In genomic region chr16:81818514-81819304, GRCh38 we compare ENCODE assay signal across 16 cellular contexts. TPM values are rescaled to one million over a fixed set of nuclear protein-coding genes. Genes with fewer than 3 reads are reported as not detected.
DNase-seq lines count a peak whose midpoint lies in the region; ATAC-seq, FAIRE-seq and TF ChIP-seq lines count a peak whose summit lies in the region.
"Had no signal": no experiment of that assay in that cellular context is flagged by ENCODE, and none has a peak within 500 bp of the region (broad histone marks: within the 10 kb centered on the region; RNA-seq: fewer than 3 reads in every experiment).

No MANE protein-coding gene starts in this region.

- no peaks in the 10 kb centered on the region for H3K27me3 ChIP-seq in Karpas-422 (ENCODE audit: low read length)
- peaks cover 17 to 50% of the 10 kb centered on the region in 2 experiments for H3K27me3 ChIP-seq in K562 (ENCODE audit: control insufficient read depth in 2 of 2, insufficient read depth in 2 of 2, low read length in 2 of 2)
- no peaks in the 10 kb centered on the region for H3K27me3 ChIP-seq in spleen (replicated peaks in 1 of 7)
- H3K27me3 ChIP-seq: left lung had no signal

- TF ChIP-seq CTCF in K562 (IDR thresholded peaks at IDR 0.05 in 2 of 3, conservative IDR thresholded peaks at IDR 0.05 in 1 of 3; ENCODE audit: insufficient read depth in 2 of 3, low read depth in 1 of 3, low read length in 3 of 3) (no peak), spleen (IDR thresholded peaks at IDR 0.05 in 8 of 11, conservative IDR thresholded peaks at IDR 0.05 in 3 of 11) (no peak), omental fat pad (IDR thresholded peaks at IDR 0.05) (no peak)

- POLR2A ChIA-PET in K562 (lab: Yijun Ruan, JAX), result interaction anchor here (0.6 to 1.8 kb wide), 4 partner anchors 10 to 55 kb away, joined by 3 to 10 read pairs (median 4); no protein-coding TSS in a partner anchor

- TF ChIP-seq EP300 in K562 (IDR thresholded peaks at IDR 0.05; ENCODE audit: low read length), result no peak

- no peak for ATAC-seq in K562
- no peak for ATAC-seq in omental fat pad (ENCODE audit: low FRiP score)
- ATAC-seq: HCT116, PC-3 had no signal

- WGBS in K562 (ENCODE audit: insufficient coverage, low coverage, missing lambda C conversion rate), result 6% methylated on average over 8 of the region's 8 CpGs
- WGBS in spleen, 5 donors, result 71 to 84% (median 79%) methylated on average over 8 of the region's 8 CpGs

- in situ Hi-C loops in K562 (cut with MboI), result no loop called here

- H4K20me1 ChIP-seq in Karpas-422 (ENCODE audit: insufficient read depth, low read depth, low read length), result peaks cover 33% of the 10 kb centered on the region
- H4K20me1 ChIP-seq in K562 (replicated peaks; ENCODE audit: control insufficient read depth, insufficient read depth, low read length), result peaks cover 2% of the 10 kb centered on the region; the same call in 1 of the 2 replicates

- H3K9me1 ChIP-seq in K562 (ENCODE audit: control insufficient read depth, insufficient read depth, low read length), result no peaks in the 10 kb centered on the region

- H3K4me2 ChIP-seq in Karpas-422 (ENCODE audit: low read depth, low read length, poor library complexity, severe bottlenecking), result peak overlapping the region; percentile 61
- no peak overlapping the region for H3K4me2 ChIP-seq in K562 (ENCODE audit: insufficient read depth, low read length)

- no peak for DNase-seq in Karpas-422
- DNase-seq in K562 (ENCODE audit: extremely low read depth in 1 of 4, low spot score in 3 of 4), result no peak
- peak; percentile 68 for DNase-seq in spleen
- DNase-seq in omental fat pad (ENCODE audit: low spot score), result no peak
- no peak for DNase-seq in SIG-M5 (lab: John Stamatoyannopoulos, UW)
- DNase-seq in NCI-H2081 (lab: John Stamatoyannopoulos, UW), result no peak
- DNase-seq: activated CD4-positive, CD25-positive, alpha-beta regulatory T cell; effector CD8-positive, alpha-beta T cell; glutamatergic neuron; left lung; NCI-H1092 treated with DMSO at 0.1 percent for 48 hours; NCI-H526; PC-3 had no signal

- peak overlapping the region; percentile 98 for H3K27ac ChIP-seq in Karpas-422 (ENCODE audit: low read length)
- no peak overlapping the region for H3K27ac ChIP-seq in K562 (ENCODE audit: extremely low read depth, low read depth, low read length)
- peak overlapping the region; percentile 60 to 95 (median 88) for H3K27ac ChIP-seq in spleen

- no peaks in the 10 kb centered on the region for H3K9me3 ChIP-seq in Karpas-422 (ENCODE audit: low read length)
- H3K9me3 ChIP-seq in K562 (replicated peaks; ENCODE audit: control insufficient read depth, insufficient read depth, low read depth, low read length), result no peaks in the 10 kb centered on the region
- no peaks in the 10 kb centered on the region for H3K9me3 ChIP-seq in spleen
- H3K9me3 ChIP-seq: left lung had no signal

- no peaks in the 10 kb centered on the region for H3K9me2 ChIP-seq in Karpas-422 (replicated peaks; ENCODE audit: insufficient read depth, low read length)

- no peak overlapping the region for H2AFZ ChIP-seq in Karpas-422 (ENCODE audit: low read length)
- no peak overlapping the region for H2AFZ ChIP-seq in K562 (ENCODE audit: low read depth, low read length)

- peaks cover 4% of the 10 kb centered on the region; the same call in 1 of the 2 replicates for H3K36me3 ChIP-seq in Karpas-422 (ENCODE audit: insufficient read depth, low read length)
- no peaks in the 10 kb centered on the region for H3K36me3 ChIP-seq in K562 (ENCODE audit: control insufficient read depth, insufficient read depth, low read length)
- no peaks in the 10 kb centered on the region for H3K36me3 ChIP-seq in spleen
- H3K36me3 ChIP-seq: left lung had no signal

- H3K4me1 ChIP-seq in Karpas-422 (ENCODE audit: low read length) (peaks cover 100% of the 10 kb centered on the region), K562 (replicated peaks in 1 of 2; ENCODE audit: control insufficient read depth in 2 of 2, insufficient read depth in 2 of 2, low read length in 2 of 2) (no peaks in the 10 kb centered on the region; a peak in 2 of 5 replicates), spleen (peaks cover 32 to 99% (median 97%) of the 10 kb centered on the region in 6 donors)

- H3K79me2 ChIP-seq in Karpas-422 (ENCODE audit: low read length) (peaks cover 74% of the 10 kb centered on the region), K562 (ENCODE audit: control insufficient read depth, insufficient read depth, low read length) (no peaks in the 10 kb centered on the region)

- peak; percentile 23 for FAIRE-seq in K562 (lab: Jason Lieb, UNC)

- CTCF ChIA-PET in K562 (lab: Yijun Ruan, JAX; ENCODE audit: low intra/inter-chr PET ratio), result no interaction called here

- no TSS peak for BruUV-seq in K562 (replicated peaks; lab: Mats Ljungman, UMichigan)

- TF ChIP-seq RAD21 in K562 (CRISPR knock-in tag; conservative IDR thresholded peaks at IDR 0.05 in 1 of 2, IDR thresholded peaks at IDR 0.05 in 1 of 2), result no peak

- peak overlapping the region; percentile 62 for H3K9ac ChIP-seq in Karpas-422 (ENCODE audit: low read length)
- H3K9ac ChIP-seq in K562 (ENCODE audit: insufficient read depth in 1 of 2, low read depth in 2 of 2, low read length in 2 of 2), result no peak overlapping the region

- peak overlapping the region; percentile 40; the same call in 1 of the 2 replicates for H3K4me3 ChIP-seq in GM08714 (ENCODE audit: low read length)
- peak overlapping the region; percentile 38; the same call in 1 of the 2 replicates for H3K4me3 ChIP-seq in Karpas-422 (ENCODE audit: low read length)
- no peak overlapping the region for H3K4me3 ChIP-seq in K562
- H3K4me3 ChIP-seq in spleen, result peak overlapping the region in 1 of 8 donors; percentile 51
- H3K4me3 ChIP-seq: left lung had no signal

- TF ChIP-seq POLR2A in K562 (conservative IDR thresholded peaks at IDR 0.05) (no peak), spleen (IDR thresholded peaks at IDR 0.05) (no peak)

- intact Hi-C loops in K562 (cut with micrococcal nuclease), result no loop called here
- intact Hi-C loops in spleen (cut with DNase I; ENCODE audit: low total_unique reads), result no loop called here

TF ChIP-seq in K562, 482 proteins besides CTCF, POLR2A, EP300 and RAD21:
- TF ChIP-seq KLF16 (IDR thresholded peaks at IDR 0.05) (no peak), ZFP36 (IDR thresholded peaks at IDR 0.05; ENCODE audit: low read depth, low read length, partially characterized antibody) (peak; percentile 21)

RNA-seq across cellular contexts. Expression of gene PLCG2, which starts 39.6 kb away (rescaled TPM):
- 574 and 580 TPM in 2 replicates for total RNA-seq in Karpas-422 (2014; rRNA removed; shearing (Covaris generic); ENCODE audit: low replicate concordance)
- total RNA-seq in K562 (2011; cell fraction: chromatin; rRNA removed; ENCODE audit: low replicate concordance), result 18.9 and 24.9 TPM in 2 replicates
- total RNA-seq in K562 (2011; cell fraction: nucleolus; rRNA removed), result 10.9 and 11.8 TPM in 2 replicates
- total RNA-seq in K562 (2011; cell fraction: nucleoplasm; rRNA removed), result 12.5 and 14.6 TPM in 2 replicates
- total RNA-seq in K562 (2014; rRNA removed), result 1.7 and 4.0 TPM in 2 replicates
- total RNA-seq in K562 (2014; rRNA removed; fragmentation: Illumina TruSeq; extraction: Trizol), result 2.7 and 3.3 TPM in 2 replicates
- 3.9 and 4.0 TPM in 2 replicates for total RNA-seq in K562 (2015; rRNA removed; fragmentation: Illumina TruSeq; extraction: Trizol)
- total RNA-seq in K562 (2021), result 7.1 and 8.6 TPM in 2 replicates
- 4.2 and 7.9 TPM in 2 replicates for polyA plus RNA-seq in K562 (2011; rRNA removed)
- polyA plus RNA-seq in K562 (2011; cell fraction: cytosol; rRNA removed), result 3.7 and 4.9 TPM in 2 replicates
- polyA plus RNA-seq in K562 (2011; cell fraction: nucleus; rRNA removed), result 15.0 and 22.1 TPM in 2 replicates
- 3.7 and 12.8 TPM in 2 replicates for polyA plus RNA-seq in K562 (2012)
- polyA plus RNA-seq in K562 (2014; fragmentation: Illumina TruSeq; extraction: Trizol), result 2.6 and 3.1 TPM in 2 replicates
- 1 to 10 TPM in 1 of 2 experiments, under 1 TPM in 1; 0.94 to 1.0 TPM for polyA plus RNA-seq in K562 (2014; fragmentation: Nextera tagmentation; extraction: Ambion mirVana)
- 1.9 TPM in 2 replicates for polyA plus RNA-seq in K562 (2014; rRNA removed)
- 9.3 and 12.6 TPM in 2 replicates for polyA minus RNA-seq in K562 (2011; rRNA and poly(A)+ RNA removed)
- polyA minus RNA-seq in K562 (2011; cell fraction: cytosol; rRNA and poly(A)+ RNA removed), result 8.3 and 9.6 TPM in 2 replicates
- polyA minus RNA-seq in K562 (2011; cell fraction: nucleus; rRNA and poly(A)+ RNA removed), result 11.0 and 21.5 TPM in 2 replicates
- total RNA-seq in spleen, result 100 to 1,000 TPM; 111 to 277 (median 161) TPM
- polyA plus RNA-seq in spleen, result 10 to 100 TPM; 57.1 to 83.2 (median 61.9) TPM
- 10 to 100 TPM in 3 of 4 donors, 1 to 10 TPM in 1; 8.3 to 59.6 (median 19.9) TPM for total RNA-seq in omental fat pad
- total RNA-seq: osteocyte had no signal
